Comparison of ENCODE assay signal across 16 cellular contexts in the genomic region with DNA sequence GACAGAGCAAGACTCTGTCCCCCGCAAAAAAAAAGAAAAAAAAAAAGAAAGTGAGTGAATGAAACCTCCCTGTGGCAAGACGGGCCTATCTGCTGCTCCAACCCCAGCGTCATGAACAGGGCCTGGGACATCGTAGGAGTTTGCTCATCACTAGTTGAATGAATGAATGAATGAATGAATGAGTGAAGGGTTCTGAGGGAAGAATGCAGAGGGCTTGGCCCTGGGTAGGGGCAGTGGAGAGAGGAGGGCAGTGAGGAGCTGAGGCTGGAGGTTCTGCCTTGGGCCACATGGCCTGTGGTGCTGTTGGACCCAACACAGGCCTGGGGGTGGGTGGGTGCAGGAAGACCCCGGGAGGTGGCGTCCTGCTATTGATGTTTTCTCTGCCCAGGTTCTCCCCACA.
A peak's percentile ranks its signal among the peaks of the same experiment; 100 is the strongest.
DNase-seq lines count a peak whose midpoint lies in the region; ATAC-seq, FAIRE-seq and TF ChIP-seq lines count a peak whose summit lies in the region.
"Had no signal": no experiment of that assay in that cellular context is flagged by ENCODE, and none has a peak within 500 bp of the region (broad histone marks: within the 10 kb centered on the region; RNA-seq: fewer than 3 reads in every experiment).

No MANE protein-coding gene starts in this region.

- 0 out of 2 replicates have a peak overlapping the region, but pooled peaks have one; percentile 2 for H3K9ac ChIP-seq in ES-I3 (ENCODE audit: low read depth, low read length)
- no peak overlapping the region for H3K9ac ChIP-seq in GM12878 (ENCODE audit: control insufficient read depth, insufficient read depth, low read length)
- no peak overlapping the region for H3K9ac ChIP-seq in skeletal muscle satellite cell (ENCODE audit: low read depth, low read length)

- H3K4me2 ChIP-seq in GM12878 (ENCODE audit: control insufficient read depth, insufficient read depth) (no peak overlapping the region), hepatocyte (peak overlapping the region; percentile 42), skeletal muscle satellite cell (ENCODE audit: low read length) (peak overlapping the region; percentile 54)

- RAD21 ChIA-PET in GM12878 (lab: Charles Lee; ENCODE audit: unreplicated experiment): no interaction called here

- in situ Hi-C loops in GM12878 (cut with MboI): no loop called here
- in situ Hi-C loops in gastrocnemius medialis (cut with MboI; ENCODE audit: low sequenced_read_pairs in 4 of 4): loop anchor here in 2 of 4 donors (25.0 kb wide), 1 partner anchor 126 kb away; the partner anchor contains the start of gene CIBAR2 (in 2 of the 2)

- H3K79me2 ChIP-seq in GM12878 (ENCODE audit: control insufficient read depth, insufficient read depth, low read length) (no peaks in the 10 kb centered on the region), hepatocyte (peaks cover 30% of the 10 kb centered on the region)

- no peaks in the 10 kb centered on the region for H3K36me3 ChIP-seq in ES-I3 (ENCODE audit: insufficient read depth, low read length)
- no peaks in the 10 kb centered on the region for H3K36me3 ChIP-seq in GM12878 (ENCODE audit: control insufficient read depth in 2 of 2, insufficient read depth in 2 of 2, low read length in 1 of 2)
- no peaks in the 10 kb centered on the region for H3K36me3 ChIP-seq in hepatocyte (replicated peaks; ENCODE audit: insufficient read depth, low read depth)
- H3K36me3 ChIP-seq in skeletal muscle satellite cell (ENCODE audit: insufficient read depth, low read length): no peaks in the 10 kb centered on the region
- no peaks in the 10 kb centered on the region for H3K36me3 ChIP-seq in right lobe of liver
- no peaks in the 10 kb centered on the region for H3K36me3 ChIP-seq in gastrocnemius medialis
- H3K36me3 ChIP-seq: left lung had no signal

- TF ChIP-seq POLR2A in GM12878 (IDR thresholded peaks at IDR 0.05; ENCODE audit: low read depth, low read length) (no peak), right lobe of liver (IDR thresholded peaks at IDR 0.05) (no peak), gastrocnemius medialis (IDR thresholded peaks at IDR 0.05) (no peak)

- no peak overlapping the region for H3K27ac Mint-ChIP-seq in activated CD4-positive, alpha-beta T cell treated with anti-CD3 and anti-CD28 coated beads, Interleukin-2, amount 10 ng/mL, durations not matched to agents 24 days and 14 days
- H3K27ac Mint-ChIP-seq: CD8-positive, alpha-beta memory T cell had no signal

- no TSS peak for BruUV-seq in GM12878 (replicated peaks; lab: Mats Ljungman, UMichigan)

- H3K4me1 ChIP-seq in ES-I3 (ENCODE audit: insufficient read depth, low read length): peaks cover 42% of the 10 kb centered on the region; the same call in 1 of the 2 replicates
- H3K4me1 ChIP-seq in GM12878 (ENCODE audit: control insufficient read depth, insufficient read depth, low read length): peaks cover 11% of the 10 kb centered on the region
- peaks cover 35% of the 10 kb centered on the region for H3K4me1 ChIP-seq in hepatocyte (ENCODE audit: insufficient read depth)
- peaks cover 54% of the 10 kb centered on the region for H3K4me1 ChIP-seq in skeletal muscle satellite cell (ENCODE audit: control insufficient read depth, insufficient read depth, low read length)
- H3K4me1 ChIP-seq in right lobe of liver: no peaks in the 10 kb centered on the region
- peaks cover 17 to 25% of the 10 kb centered on the region in 2 donors for H3K4me1 ChIP-seq in gastrocnemius medialis

- WGBS in GM12878 (ENCODE audit: insufficient coverage, insufficient replicate concordance, low lambda C conversion rate, missing lambda C conversion rate): 80% methylated on average over 5 of the region's 6 CpGs
- WGBS in hepatocyte (ENCODE audit: low lambda C conversion rate, missing lambda C conversion rate): 74% methylated on average over 6 of the region's 6 CpGs
- 83% methylated on average over 2 of the region's 6 CpGs for WGBS in right lobe of liver (ENCODE audit: insufficient coverage, low coverage, low lambda C conversion rate, missing lambda C conversion rate)

- TF ChIP-seq RAD21 in GM12878 (IDR thresholded peaks at IDR 0.05; ENCODE audit: insufficient read depth, low read depth, low read length): no peak

- no peak for TF ChIP-seq EP300 in GM12878 (IDR thresholded peaks at IDR 0.05; ENCODE audit: borderline replicate concordance in 1 of 2, control insufficient read depth in 1 of 2, low read depth in 2 of 2, low read length in 2 of 2)

- POLR2A ChIA-PET in GM12878 (lab: Charles Lee): no interaction called here

- H3K27me3 ChIP-seq in GM12878 (replicated peaks in 1 of 2; ENCODE audit: control insufficient read depth in 2 of 2, insufficient read depth in 2 of 2, low read length in 1 of 2) (no peaks in the 10 kb centered on the region), hepatocyte (no peaks in the 10 kb centered on the region), skeletal muscle satellite cell (ENCODE audit: control insufficient read depth, insufficient read depth, low read length) (no peaks in the 10 kb centered on the region), right lobe of liver (no peaks in the 10 kb centered on the region), gastrocnemius medialis (no peaks in the 10 kb centered on the region)

- H3K4me1 Mint-ChIP-seq in activated CD4-positive, alpha-beta T cell treated with anti-CD3 and anti-CD28 coated beads, Interleukin-2, amount 10 ng/mL, durations not matched to agents 24 days and 14 days: peaks cover 1% of the 10 kb centered on the region

- CTCF ChIA-PET in GM12878 (lab: Yijun Ruan, JAX): interaction anchor here (1.1 to 1.4 kb wide), 2 partner anchors 11 to 123 kb away, joined by 3 to 4 read pairs; no protein-coding TSS in a partner anchor

- no peak for FAIRE-seq in GM12878 (lab: Jason Lieb, UNC)
- FAIRE-seq: RCC 7860 had no signal

- H4K20me1 ChIP-seq in GM12878 (ENCODE audit: control insufficient read depth, insufficient read depth) (no peaks in the 10 kb centered on the region), hepatocyte (ENCODE audit: insufficient read depth, poor library complexity, severe bottlenecking) (no peaks in the 10 kb centered on the region)

- TF ChIP-seq CTCF in GM12878 (IDR thresholded peaks at IDR 0.05 in 2 of 3, conservative IDR thresholded peaks at IDR 0.05 in 1 of 3; ENCODE audit: control insufficient read depth in 2 of 3, extremely low read depth in 1 of 3, insufficient read depth in 1 of 3, low read depth in 3 of 3, low read length in 3 of 3): no peak
- TF ChIP-seq CTCF in hepatocyte (IDR thresholded peaks at IDR 0.05; ENCODE audit: poor library complexity): no peak
- TF ChIP-seq CTCF in right lobe of liver (IDR thresholded peaks at IDR 0.05): no peak
- TF ChIP-seq CTCF in gastrocnemius medialis (IDR thresholded peaks at IDR 0.05 in 4 of 5, conservative IDR thresholded peaks at IDR 0.05 in 1 of 5): no peak

- DNase-seq in GM12878 (ENCODE audit: low read depth, low spot score) (no peak), hepatocyte (ENCODE audit: low spot score) (no peak), right lobe of liver (no peak), gastrocnemius medialis (no peak)
- DNase-seq in activated CD4-positive, alpha-beta T cell treated with anti-CD3 and anti-CD28 coated beads, Interleukin-2, amount 10 ng/mL, durations not matched to agents 24 days and 14 days: no peak
- DNase-seq: activated CD8-positive, alpha-beta memory T cell treated with anti-CD3 and anti-CD28 coated beads, Interleukin-2, amount 50 U/mL, for 48 hours; activated effector memory CD4-positive, alpha-beta T cell treated with Interleukin-2 at 50 U/mL for 16 hours; CD8-positive, alpha-beta memory T cell; DMS79; NCI-H2081 treated with DMSO at 0.1 percent for 48 hours; T-helper 2 cell had no signal

- H3K9me3 ChIP-seq in ES-I3 (ENCODE audit: control insufficient read depth, insufficient read depth, low read length): no peaks in the 10 kb centered on the region
- no peaks in the 10 kb centered on the region for H3K9me3 ChIP-seq in GM12878 (replicated peaks; ENCODE audit: control insufficient read depth, insufficient read depth, low read length)
- no peaks in the 10 kb centered on the region for H3K9me3 ChIP-seq in hepatocyte (ENCODE audit: low read depth)
- no peaks in the 10 kb centered on the region for H3K9me3 ChIP-seq in skeletal muscle satellite cell (replicated peaks; ENCODE audit: low read length)
- no peaks in the 10 kb centered on the region for H3K9me3 ChIP-seq in right lobe of liver
- no peaks in the 10 kb centered on the region for H3K9me3 ChIP-seq in gastrocnemius medialis
- H3K9me3 ChIP-seq: left lung had no signal

- H3K36me3 Mint-ChIP-seq in activated CD4-positive, alpha-beta T cell treated with anti-CD3 and anti-CD28 coated beads, Interleukin-2, amount 10 ng/mL, durations not matched to agents 24 days and 14 days (ENCODE audit: low read depth): no peaks in the 10 kb centered on the region
- H3K36me3 Mint-ChIP-seq: CD8-positive, alpha-beta memory T cell had no signal

- H3K27ac ChIP-seq in GM12878 (ENCODE audit: control insufficient read depth, insufficient read depth): no peak overlapping the region
- H3K27ac ChIP-seq in hepatocyte: peak overlapping the region; percentile 97
- H3K27ac ChIP-seq in right lobe of liver: no peak overlapping the region
- no peak overlapping the region for H3K27ac ChIP-seq in gastrocnemius medialis
- H3K27ac ChIP-seq: left lung had no signal

- intact Hi-C loops in GM12878 (cut with micrococcal nuclease; ENCODE audit: unreplicated experiment) (no loop called here), right lobe of liver (cut with DNase I) (loop anchor here in 1 of 2 donors (10.0 kb wide), 1 partner anchor 123 kb away; the partner anchor contains the start of gene CIBAR2), gastrocnemius medialis (cut with DNase I; ENCODE audit: low total_unique reads) (no loop called here)
- intact Hi-C loops in activated CD4-positive, alpha-beta T cell treated with anti-CD3 and anti-CD28 coated beads, Interleukin-2, amount 10 ng/mL, durations not matched to agents 24 days and 14 days (cut with micrococcal nuclease): no loop called here

- no peak overlapping the region for H3K4me3 Mint-ChIP-seq in activated CD4-positive, alpha-beta T cell treated with anti-CD3 and anti-CD28 coated beads, Interleukin-2, amount 10 ng/mL, durations not matched to agents 24 days and 14 days
- H3K4me3 Mint-ChIP-seq: CD8-positive, alpha-beta memory T cell had no signal

- H3K9me3 Mint-ChIP-seq in activated CD4-positive, alpha-beta T cell treated with anti-CD3 and anti-CD28 coated beads, Interleukin-2, amount 10 ng/mL, durations not matched to agents 24 days and 14 days: no peaks in the 10 kb centered on the region
- H3K9me3 Mint-ChIP-seq: CD8-positive, alpha-beta memory T cell had no signal

- ATAC-seq in GM12878 (no peak), right lobe of liver (no peak), HG02678 (IDR thresholded peaks at IDR 0.05; ENCODE audit: unreplicated experiment) (no peak), gastrocnemius medialis (no peak)

- SMC1A ChIA-PET in GM12878 (lab: Charles Lee; ENCODE audit: uncharacterized antibody, unreplicated experiment): no interaction called here

- H3K4me3 ChIP-seq in GM12878 (no peak overlapping the region), hepatocyte (no peak overlapping the region), skeletal muscle satellite cell (ENCODE audit: low read length) (no peak overlapping the region), right lobe of liver (no peak overlapping the region), gastrocnemius medialis (no peak overlapping the region)
- H3K4me3 ChIP-seq: left lung had no signal

- no peak overlapping the region for H2AFZ ChIP-seq in GM12878 (ENCODE audit: control insufficient read depth, low read depth, low read length)
- no peak overlapping the region for H2AFZ ChIP-seq in hepatocyte

- H3K9me2 ChIP-seq in hepatocyte (replicated peaks; ENCODE audit: insufficient read depth): no peaks in the 10 kb centered on the region

- peaks cover 22% of the 10 kb centered on the region for H3K27me3 Mint-ChIP-seq in activated CD4-positive, alpha-beta T cell treated with anti-CD3 and anti-CD28 coated beads, Interleukin-2, amount 10 ng/mL, durations not matched to agents 24 days and 14 days
